In the genomic region with DNA sequence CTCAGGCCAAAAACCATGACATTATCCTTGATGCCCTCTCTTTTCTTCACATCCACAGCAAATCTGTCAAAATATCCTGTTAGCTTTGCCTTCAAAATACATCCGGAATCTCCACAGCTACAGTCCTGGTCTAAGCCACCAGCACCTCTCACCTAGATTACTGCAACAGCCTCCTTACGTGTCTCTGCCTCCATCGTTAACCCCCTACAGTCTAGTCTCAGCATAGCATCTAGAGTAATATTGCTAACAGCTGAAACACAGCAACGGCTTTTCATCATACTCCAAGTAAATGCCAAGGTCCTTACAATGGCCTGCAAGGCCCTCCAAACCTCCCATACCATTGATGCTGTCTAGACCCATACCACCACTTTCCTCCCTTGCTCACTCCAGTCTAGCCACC, we compare ENCODE assay signal across 1 cellular context.
TF ChIP-seq lines count a peak whose summit lies in the region.

No MANE protein-coding gene starts in this region.

TF ChIP-seq in WTC11, 78 proteins besides CTCF, POLR2A, EP300 and RAD21 (continued from another document):
- TF ChIP-seq ELF4 (CRISPR knock-in tag; IDR thresholded peaks at IDR 0.05; ENCODE audit: low read depth) (no peak), ZNF281 (CRISPR knock-in tag; IDR thresholded peaks at IDR 0.05) (no peak), ATF3 (CRISPR knock-in tag; conservative IDR thresholded peaks at IDR 0.05) (no peak), TP53 (CRISPR knock-in tag; IDR thresholded peaks at IDR 0.05) (no peak), GABPB1 (CRISPR knock-in tag; IDR thresholded peaks at IDR 0.05) (no peak)
- TF ChIP-seq, protein P1, sequence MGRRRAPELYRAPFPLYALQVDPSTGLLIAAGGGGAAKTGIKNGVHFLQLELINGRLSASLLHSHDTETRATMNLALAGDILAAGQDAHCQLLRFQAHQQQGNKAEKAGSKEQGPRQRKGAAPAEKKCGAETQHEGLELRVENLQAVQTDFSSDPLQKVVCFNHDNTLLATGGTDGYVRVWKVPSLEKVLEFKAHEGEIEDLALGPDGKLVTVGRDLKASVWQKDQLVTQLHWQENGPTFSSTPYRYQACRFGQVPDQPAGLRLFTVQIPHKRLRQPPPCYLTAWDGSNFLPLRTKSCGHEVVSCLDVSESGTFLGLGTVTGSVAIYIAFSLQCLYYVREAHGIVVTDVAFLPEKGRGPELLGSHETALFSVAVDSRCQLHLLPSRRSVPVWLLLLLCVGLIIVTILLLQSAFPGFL (CRISPR knock-in tag; IDR thresholded peaks at IDR 0.05; ENCODE audit: borderline replicate concordance), result no peak
